In genomic region chr20:25272223-25273000, GRCh38 we compare ENCODE assay signal across 15 cellular contexts. TPM values are rescaled to one million over a fixed set of nuclear protein-coding genes. Genes with fewer than 3 reads are reported as not detected.
DNase-seq lines count a peak whose midpoint lies in the region; ATAC-seq and TF ChIP-seq lines count a peak whose summit lies in the region.
"Had no signal": no experiment of that assay in that cellular context is flagged by ENCODE, and none has a peak within 500 bp of the region (broad histone marks: within the 10 kb centered on the region; RNA-seq: fewer than 3 reads in every experiment).

No MANE protein-coding gene starts in this region.

- H3K36me3 Mint-ChIP-seq in chondrocyte (ENCODE audit: low read depth) = peaks cover 38% of the 10 kb centered on the region
- H3K36me3 Mint-ChIP-seq in activated T-helper 1 cell treated with anti-CD3 and anti-CD28 coated beads, Interleukin-12 subunit alpha, Interleukin-12 subunit beta, Interleukin-2, Interleukin-4 antibody, amounts not matched to agents 30 ng/mL and 10 ng/mL and 1 ng/mL, durations not matched to agents 14 hours and 24 hours and 36 hours (ENCODE audit: low read depth) = peaks cover 1% of the 10 kb centered on the region

- no peaks in the 10 kb centered on the region for H3K9me3 Mint-ChIP-seq in chondrocyte (ENCODE audit: low read depth)
- H3K9me3 Mint-ChIP-seq in activated T-helper 1 cell treated with anti-CD3 and anti-CD28 coated beads, Interleukin-12 subunit alpha, Interleukin-12 subunit beta, Interleukin-2, Interleukin-4 antibody, amounts not matched to agents 30 ng/mL and 10 ng/mL and 1 ng/mL, durations not matched to agents 14 hours and 24 hours and 36 hours = no peaks in the 10 kb centered on the region

- no peak overlapping the region for H3K27ac Mint-ChIP-seq in chondrocyte (ENCODE audit: unreplicated experiment)
- H3K27ac Mint-ChIP-seq in activated T-helper 1 cell treated with anti-CD3 and anti-CD28 coated beads, Interleukin-12 subunit alpha, Interleukin-12 subunit beta, Interleukin-2, Interleukin-4 antibody, amounts not matched to agents 30 ng/mL and 10 ng/mL and 1 ng/mL, durations not matched to agents 14 hours and 24 hours and 36 hours = no peak overlapping the region

- TF ChIP-seq CTCF in omental fat pad (IDR thresholded peaks at IDR 0.05) (no peak), chondrocyte (IDR thresholded peaks at IDR 0.05) (no peak)

- H3K27me3 Mint-ChIP-seq in chondrocyte (ENCODE audit: low read depth) = no peaks in the 10 kb centered on the region
- H3K27me3 Mint-ChIP-seq in activated T-helper 1 cell treated with anti-CD3 and anti-CD28 coated beads, Interleukin-12 subunit alpha, Interleukin-12 subunit beta, Interleukin-2, Interleukin-4 antibody, amounts not matched to agents 30 ng/mL and 10 ng/mL and 1 ng/mL, durations not matched to agents 14 hours and 24 hours and 36 hours (ENCODE audit: insufficient read depth) = no peaks in the 10 kb centered on the region

- intact Hi-C loops in activated T-helper 1 cell treated with anti-CD3 and anti-CD28 coated beads, Interleukin-12 subunit alpha, Interleukin-12 subunit beta, Interleukin-2, Interleukin-4 antibody, amounts not matched to agents 30 ng/mL and 10 ng/mL and 1 ng/mL, durations not matched to agents 14 hours and 24 hours and 36 hours (cut with micrococcal nuclease) = no loop called here

- ATAC-seq in omental fat pad (ENCODE audit: low FRiP score) = no peak

- peak; percentile 0 for DNase-seq in stimulated activated CD4-positive, alpha-beta T cell treated with anti-CD3 and anti-CD28 coated beads, Interleukin-15, amount 100 ng/mL, for 24 hours
- DNase-seq in stimulated activated CD4-positive, alpha-beta T cell treated with anti-CD3 and anti-CD28 coated beads, Interleukin-1b, Interleukin-23, amount 100 ng/mL, for 48 hours = no peak
- DNase-seq in foreskin melanocyte = peak; percentile 58
- peak; percentile 20 for DNase-seq in omental fat pad (ENCODE audit: low spot score)
- DNase-seq in ureter (ENCODE audit: low spot score) = peak; percentile 33
- DNase-seq in DMS153 treated with DMSO at 0.1 percent for 48 hours (lab: John Stamatoyannopoulos, UW; ENCODE audit: unreplicated experiment) = no peak
- DNase-seq in chondrocyte (ENCODE audit: low spot score) = no peak
- no peak for DNase-seq in activated T-helper 1 cell treated with anti-CD3 and anti-CD28 coated beads, Interleukin-12 subunit alpha, Interleukin-12 subunit beta, Interleukin-2, Interleukin-4 antibody, amounts not matched to agents 30 ng/mL and 10 ng/mL and 1 ng/mL, durations not matched to agents 14 hours and 24 hours and 36 hours (ENCODE audit: low spot score)
- DNase-seq: colonic mucosa; erythroblast; GOT3; IMR-90; NCI-H1092 treated with DMSO at 0.1 percent for 48 hours; NCI-H2171; stimulated activated naive CD4-positive, alpha-beta T cell treated with Interleukin-2 at 50 U/mL for 16 hours had no signal

- H3K4me3 Mint-ChIP-seq in chondrocyte (ENCODE audit: unreplicated experiment) = no peak overlapping the region
- no peak overlapping the region for H3K4me3 Mint-ChIP-seq in activated T-helper 1 cell treated with anti-CD3 and anti-CD28 coated beads, Interleukin-12 subunit alpha, Interleukin-12 subunit beta, Interleukin-2, Interleukin-4 antibody, amounts not matched to agents 30 ng/mL and 10 ng/mL and 1 ng/mL, durations not matched to agents 14 hours and 24 hours and 36 hours

- H3K4me1 Mint-ChIP-seq in chondrocyte (ENCODE audit: low read depth) = no peaks in the 10 kb centered on the region
- H3K4me1 Mint-ChIP-seq in activated T-helper 1 cell treated with anti-CD3 and anti-CD28 coated beads, Interleukin-12 subunit alpha, Interleukin-12 subunit beta, Interleukin-2, Interleukin-4 antibody, amounts not matched to agents 30 ng/mL and 10 ng/mL and 1 ng/mL, durations not matched to agents 14 hours and 24 hours and 36 hours (ENCODE audit: low read depth) = no peaks in the 10 kb centered on the region

RNA-seq across cellular contexts. Expression of gene PYGB, which starts 24.5 kb away (rescaled TPM):
- total RNA-seq in omental fat pad (10 to 100 TPM; 63.7 to 94.6 (median 82.4) TPM), ureter (109 TPM), chondrocyte (130 to 171 TPM (median 170 TPM) in 3 replicates)
- total RNA-seq in activated T-helper 1 cell treated with anti-CD3 and anti-CD28 coated beads, Interleukin-12 subunit alpha, Interleukin-12 subunit beta, Interleukin-2, Interleukin-4 antibody, amounts not matched to agents 30 ng/mL and 10 ng/mL and 1 ng/mL, durations not matched to agents 14 hours and 24 hours and 36 hours = 36.8 and 38.5 TPM in 2 replicates

Comparison
In these comparisons a context has a peak if more than half of its experiments do, and no peak if none do; other contexts are left out.
1. DNase-seq: peak in stimulated activated CD4-positive, alpha-beta T cell treated with anti-CD3 and anti-CD28 coated beads, Interleukin-15, amount 100 ng/mL, for 24 hours (single experiment), foreskin melanocyte (single experiment), omental fat pad (single experiment) and ureter (single experiment); none in stimulated activated CD4-positive, alpha-beta T cell treated with anti-CD3 and anti-CD28 coated beads, Interleukin-1b, Interleukin-23, amount 100 ng/mL, for 48 hours (single experiment), DMS153 treated with DMSO at 0.1 percent for 48 hours (single experiment), chondrocyte (single experiment) and activated T-helper 1 cell treated with anti-CD3 and anti-CD28 coated beads, Interleukin-12 subunit alpha, Interleukin-12 subunit beta, Interleukin-2, Interleukin-4 antibody, amounts not matched to agents 30 ng/mL and 10 ng/mL and 1 ng/mL, durations not matched to agents 14 hours and 24 hours and 36 hours (single experiment).